Comparison of ENCODE assay signal across 8 cellular contexts in the genomic region with DNA sequence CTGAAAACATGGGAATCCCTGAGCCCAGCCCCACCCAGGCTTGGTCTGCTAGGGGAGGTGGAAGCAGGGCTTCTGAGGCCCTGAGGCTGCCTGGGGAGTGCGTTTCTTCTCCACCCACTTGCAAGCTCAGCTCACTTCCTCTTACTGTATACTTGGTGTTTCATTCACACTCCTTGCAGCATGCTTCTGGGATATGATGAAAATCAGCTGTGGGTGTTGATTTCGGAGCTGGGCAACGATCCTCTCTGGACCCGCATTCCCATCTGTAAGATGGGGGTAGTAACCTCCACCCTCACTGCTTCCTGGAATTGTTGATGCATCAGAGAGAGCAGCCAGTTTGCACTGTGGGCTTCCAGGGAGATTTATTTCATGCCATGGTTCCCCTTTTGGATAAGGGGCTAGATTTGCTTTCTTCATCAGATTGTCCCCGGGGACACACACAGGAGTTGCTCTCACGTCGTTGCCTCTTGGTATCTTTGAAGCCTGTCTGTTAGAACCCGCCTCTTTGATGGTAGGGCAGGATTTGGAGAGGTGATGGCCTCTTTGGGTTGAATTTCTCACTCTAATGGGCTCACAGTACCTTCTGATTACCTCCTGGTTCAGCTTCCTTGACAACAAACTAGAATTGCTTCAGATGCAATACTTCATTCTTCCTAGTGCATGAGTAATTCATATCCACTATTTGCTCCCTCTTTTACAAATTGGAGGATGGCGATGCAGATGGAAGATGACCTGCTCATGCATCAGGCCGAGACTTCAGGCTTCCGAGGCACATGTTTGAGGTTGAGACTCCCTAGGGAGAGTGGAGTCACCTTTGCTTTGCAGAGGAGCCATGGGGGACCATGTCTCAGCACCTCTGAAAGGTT. TPM values are rescaled to one million over a fixed set of nuclear protein-coding genes. Genes with fewer than 3 reads are reported as not detected.
DNase-seq lines count a peak whose midpoint lies in the region; ATAC-seq and TF ChIP-seq lines count a peak whose summit lies in the region.

No MANE protein-coding gene starts in this region.

- peaks cover 73% of the 10 kb centered on the region for H3K4me1 Mint-ChIP-seq in activated T-helper 17 cell treated with anti-CD3 and anti-CD28 coated beads, Interleukin-2, amount 50 U/mL, for 72 hours

- H3K4me1 ChIP-seq in left lung = peaks cover 75 to 100% of the 10 kb centered on the region in 2 donors

- peak overlapping the region; percentile 26 to 83 for H3K27ac ChIP-seq in left lung

- intact Hi-C loops in left lung (cut with DNase I) = no loop called here

- no peaks in the 10 kb centered on the region for H3K9me3 ChIP-seq in left lung

- H3K36me3 Mint-ChIP-seq in activated T-helper 17 cell treated with anti-CD3 and anti-CD28 coated beads, Interleukin-2, amount 50 U/mL, for 72 hours (ENCODE audit: low read depth) = no peaks in the 10 kb centered on the region

- no peaks in the 10 kb centered on the region for H3K27me3 Mint-ChIP-seq in activated T-helper 17 cell treated with anti-CD3 and anti-CD28 coated beads, Interleukin-2, amount 50 U/mL, for 72 hours

- no peaks in the 10 kb centered on the region for H3K36me3 ChIP-seq in left lung

- no peak overlapping the region for H3K4me3 ChIP-seq in left lung

- no peaks in the 10 kb centered on the region for H3K9me3 Mint-ChIP-seq in activated T-helper 17 cell treated with anti-CD3 and anti-CD28 coated beads, Interleukin-2, amount 50 U/mL, for 72 hours

- H3K27ac Mint-ChIP-seq in activated T-helper 17 cell treated with anti-CD3 and anti-CD28 coated beads, Interleukin-2, amount 50 U/mL, for 72 hours = peak overlapping the region; percentile 87

- peak; percentile 78 for ATAC-seq in HG02852 (IDR thresholded peaks at IDR 0.05; ENCODE audit: unreplicated experiment)
- peak; percentile 56 for ATAC-seq in activated T-helper 17 cell treated with anti-CD3 and anti-CD28 coated beads, Interleukin-2, amount 50 U/mL, for 72 hours (replicated peaks)
- peak; percentile 37 for ATAC-seq in left lung

- no peak for TF ChIP-seq CTCF in left lung (IDR thresholded peaks at IDR 0.05)

- peak; percentile 38 for DNase-seq in GDM1 (lab: John Stamatoyannopoulos, UW)
- DNase-seq in left lung = no peak
- DNase-seq in NCI-H2029 (lab: John Stamatoyannopoulos, UW) = no peak
- no peak for DNase-seq in NCI-H345 (lab: John Stamatoyannopoulos, UW)
- no peak for DNase-seq in OCI-M2 (lab: John Stamatoyannopoulos, UW; ENCODE audit: unreplicated experiment)
- no peak for DNase-seq in RKO (ENCODE audit: low spot score)

- peak overlapping the region; percentile 78 for H3K4me3 Mint-ChIP-seq in activated T-helper 17 cell treated with anti-CD3 and anti-CD28 coated beads, Interleukin-2, amount 50 U/mL, for 72 hours

- H3K27me3 ChIP-seq in left lung = no peaks in the 10 kb centered on the region

RNA-seq across cellular contexts. Expression of a gene that starts 40.4 kb away (rescaled TPM):
- total RNA-seq in activated T-helper 17 cell treated with anti-CD3 and anti-CD28 coated beads, Interleukin-2, amount 50 U/mL, for 72 hours = 10 to 100 TPM; 43.3 to 50.3 TPM
- 10 to 100 TPM; 66.1 to 70.4 TPM for total RNA-seq in left lung
